2 cellular contexts compared by ENCODE assay signal in the genomic region with DNA sequence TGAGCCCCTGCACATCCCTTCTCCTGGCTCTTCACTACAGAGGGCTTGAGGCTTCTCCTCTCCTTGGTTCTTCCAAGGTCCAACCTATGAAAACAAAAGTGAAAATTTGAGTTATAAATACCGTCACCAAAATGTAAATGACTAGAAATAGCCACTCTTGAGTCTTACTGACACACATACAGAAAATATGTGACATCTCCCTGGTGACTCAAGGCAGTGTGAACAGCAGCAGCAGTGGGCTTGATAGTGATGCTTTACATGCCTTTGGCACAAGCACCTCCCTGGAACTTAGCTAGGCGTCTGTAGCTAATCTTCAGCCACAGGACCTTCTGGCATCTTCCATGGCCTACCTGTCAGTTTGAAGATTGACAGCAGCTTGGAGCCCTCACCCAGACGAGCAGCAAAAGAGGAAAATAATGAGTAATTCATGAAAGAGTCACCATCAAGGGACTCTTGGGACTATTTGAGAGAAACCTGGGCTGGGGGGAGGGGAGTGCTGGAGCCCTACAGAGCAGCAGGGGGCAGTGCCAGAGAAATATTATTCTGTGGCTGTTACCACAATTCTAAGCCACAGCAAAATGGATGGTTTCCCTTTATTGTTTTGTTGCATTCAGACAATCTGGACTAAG.
TF ChIP-seq lines count a peak whose summit lies in the region.

No MANE protein-coding gene starts in this region.

TF ChIP-seq in neural cell, 6 proteins besides CTCF, POLR2A, EP300 and RAD21 (continued from another document):
- TF ChIP-seq SMC3 (conservative IDR thresholded peaks at IDR 0.05; ENCODE audit: poor library complexity) (no peak), MXI1 (conservative IDR thresholded peaks at IDR 0.05; ENCODE audit: poor library complexity, severe bottlenecking) (no peak), TAF1 (IDR thresholded peaks at IDR 0.05; ENCODE audit: low read depth) (no peak), POLR2AphosphoS5 (IDR thresholded peaks at IDR 0.05) (no peak)

TF ChIP-seq in WTC11, 78 proteins besides CTCF, POLR2A, EP300 and RAD21 (continued from another document):
- no peak for TF ChIP-seq AFF4 (CRISPR knock-in tag; IDR thresholded peaks at IDR 0.05; ENCODE audit: borderline replicate concordance)
- TF ChIP-seq FOXK1 (CRISPR knock-in tag; IDR thresholded peaks at IDR 0.05), result no peak
- TF ChIP-seq ZNF671 (CRISPR knock-in tag; IDR thresholded peaks at IDR 0.05), result no peak
- TF ChIP-seq ZNF219 (CRISPR knock-in tag; IDR thresholded peaks at IDR 0.05; ENCODE audit: borderline replicate concordance), result no peak
- TF ChIP-seq, protein P1, sequence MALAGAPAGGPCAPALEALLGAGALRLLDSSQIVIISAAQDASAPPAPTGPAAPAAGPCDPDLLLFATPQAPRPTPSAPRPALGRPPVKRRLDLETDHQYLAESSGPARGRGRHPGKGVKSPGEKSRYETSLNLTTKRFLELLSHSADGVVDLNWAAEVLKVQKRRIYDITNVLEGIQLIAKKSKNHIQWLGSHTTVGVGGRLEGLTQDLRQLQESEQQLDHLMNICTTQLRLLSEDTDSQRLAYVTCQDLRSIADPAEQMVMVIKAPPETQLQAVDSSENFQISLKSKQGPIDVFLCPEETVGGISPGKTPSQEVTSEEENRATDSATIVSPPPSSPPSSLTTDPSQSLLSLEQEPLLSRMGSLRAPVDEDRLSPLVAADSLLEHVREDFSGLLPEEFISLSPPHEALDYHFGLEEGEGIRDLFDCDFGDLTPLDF (CRISPR knock-in tag; IDR thresholded peaks at IDR 0.05), result no peak
- TF ChIP-seq ZNF138 (CRISPR knock-in tag; conservative IDR thresholded peaks at IDR 0.05), result no peak
- TF ChIP-seq FOXJ3 (CRISPR knock-in tag; IDR thresholded peaks at IDR 0.05; ENCODE audit: borderline replicate concordance), result no peak
- TF ChIP-seq ZNF416 (CRISPR knock-in tag; IDR thresholded peaks at IDR 0.05), result no peak
